ENCODE assay signal across 10 cellular contexts in genomic region chr3:111723293-111723963, GRCh38. TPM values are rescaled to one million over a fixed set of nuclear protein-coding genes. Genes with fewer than 3 reads are reported as not detected.
A peak's percentile ranks its signal among the peaks of the same experiment; 100 is the strongest.
DNase-seq lines count a peak whose midpoint lies in the region; ATAC-seq and TF ChIP-seq lines count a peak whose summit lies in the region.
"Had no signal": no experiment of that assay in that cellular context is flagged by ENCODE, and none has a peak within 500 bp of the region (broad histone marks: within the 10 kb centered on the region; RNA-seq: fewer than 3 reads in every experiment).

No MANE protein-coding gene starts in this region.

- ATAC-seq in upper lobe of right lung, result peak; percentile 34
- ATAC-seq in HG02678 (IDR thresholded peaks at IDR 0.05; ENCODE audit: unreplicated experiment), result no peak
- ATAC-seq: activated T-cell treated with anti-CD3 and anti-CD28 coated beads, Interleukin-2, amount 50 U/mL, for 72 hours had no signal

- H3K27ac ChIP-seq in upper lobe of right lung, result no peak overlapping the region
- no peak overlapping the region for H3K27ac ChIP-seq in Peyer's patch

- TF ChIP-seq POLR2A in Peyer's patch (IDR thresholded peaks at IDR 0.05), result no peak

- H3K27me3 ChIP-seq in upper lobe of right lung (no peaks in the 10 kb centered on the region), Peyer's patch (no peaks in the 10 kb centered on the region)

- H3K4me1 ChIP-seq in upper lobe of right lung (no peaks in the 10 kb centered on the region), Peyer's patch (no peaks in the 10 kb centered on the region)

- H3K9me3 ChIP-seq in upper lobe of right lung (no peaks in the 10 kb centered on the region), Peyer's patch (no peaks in the 10 kb centered on the region)

- H3K36me3 ChIP-seq in upper lobe of right lung, result no peaks in the 10 kb centered on the region
- no peaks in the 10 kb centered on the region for H3K36me3 ChIP-seq in Peyer's patch

- TF ChIP-seq CTCF in cardiac fibroblast (IDR thresholded peaks at IDR 0.05; ENCODE audit: low read depth, low read length), result no peak
- TF ChIP-seq CTCF in upper lobe of right lung (IDR thresholded peaks at IDR 0.05), result no peak
- no peak for TF ChIP-seq CTCF in Peyer's patch (IDR thresholded peaks at IDR 0.05)

- DNase-seq in NCI-H2029 (lab: John Stamatoyannopoulos, UW), result peak; percentile 48
- DNase-seq in NCI-H2029 treated with DMSO at 0.1 percent for 48 hours (lab: John Stamatoyannopoulos, UW), result no peak
- peak; percentile 77 for DNase-seq in LHCN-M2 (ENCODE audit: low read depth)
- DNase-seq in cardiac fibroblast (ENCODE audit: low read depth in 2 of 2), result peak; percentile 86 to 91
- no peak for DNase-seq in upper lobe of right lung
- no peak for DNase-seq in Peyer's patch
- no peak for DNase-seq in T1000 (lab: John Stamatoyannopoulos, UW)
- DNase-seq: activated T-cell treated with anti-CD3 and anti-CD28 coated beads, Interleukin-2, amount 50 U/mL, for 72 hours; NCI-H2227 treated with DMSO at 0.1 percent for 48 hours had no signal

- intact Hi-C loops in upper lobe of right lung (cut with DNase I), result no loop called here

- no peak overlapping the region for H3K4me3 ChIP-seq in cardiac fibroblast (replicated peaks in 1 of 2; ENCODE audit: low read depth in 2 of 2, low read length in 2 of 2)
- no peak overlapping the region for H3K4me3 ChIP-seq in upper lobe of right lung
- no peak overlapping the region for H3K4me3 ChIP-seq in Peyer's patch

RNA-seq across cellular contexts. Expression of gene PLCXD2, which starts 49.0 kb away (rescaled TPM):
- total RNA-seq in LHCN-M2 (2014; rRNA removed) (0.38 and 0.69 TPM in 2 replicates), upper lobe of right lung (12.4 TPM), Peyer's patch (10 to 100 TPM in 1 of 4 donors, 1 to 10 TPM in 3; 2.5 to 10.7 (median 8.2) TPM)
- 0.11 TPM for polyA plus RNA-seq in LHCN-M2 (2012)

Comparison
In these comparisons a context has a peak if more than half of its experiments do, and no peak if none do; other contexts are left out.
1. DNase-seq: peak in NCI-H2029 (single experiment), LHCN-M2 (single experiment) and cardiac fibroblast (2 of 2); none in NCI-H2029 treated with DMSO at 0.1 percent for 48 hours (single experiment), upper lobe of right lung (single experiment), Peyer's patch (0 of 3) and T1000 (single experiment).